19 cellular contexts compared by ENCODE assay signal in genomic region chr4:47798165-47798564, GRCh38. TPM values are rescaled to one million over a fixed set of nuclear protein-coding genes. Genes with fewer than 3 reads are reported as not detected.
DNase-seq lines count a peak whose midpoint lies in the region; ATAC-seq and TF ChIP-seq lines count a peak whose summit lies in the region.
"Had no signal": no experiment of that assay in that cellular context is flagged by ENCODE, and none has a peak within 500 bp of the region (broad histone marks: within the 10 kb centered on the region; RNA-seq: fewer than 3 reads in every experiment).

No MANE protein-coding gene starts in this region.

- TF ChIP-seq CTCF in left ventricle myocardium inferior (IDR thresholded peaks at IDR 0.05; ENCODE audit: borderline replicate concordance) (no peak), LNCaP clone FGC (IDR thresholded peaks at IDR 0.05; ENCODE audit: control insufficient read depth, extremely low read depth, insufficient read depth) (no peak), VCaP (conservative IDR thresholded peaks at IDR 0.05) (no peak), fibroblast of villous mesenchyme (IDR thresholded peaks at IDR 0.05; ENCODE audit: insufficient read depth, low read depth, low read length) (no peak)

- no peaks in the 10 kb centered on the region for H3K27me3 ChIP-seq in left ventricle myocardium inferior (ENCODE audit: low read depth)
- H3K27me3 ChIP-seq: BLaER1 had no signal

- no peak for ATAC-seq in GM21381 (IDR thresholded peaks at IDR 0.05; ENCODE audit: unreplicated experiment)
- ATAC-seq: CD8-positive, alpha-beta T cell; GM23338 had no signal

- peaks cover 27% of the 10 kb centered on the region for H3K4me1 ChIP-seq in left ventricle myocardium inferior
- H3K4me1 ChIP-seq: BLaER1, Caco-2, HAP-1 had no signal

- intact Hi-C loops in left ventricle myocardium inferior (cut with micrococcal nuclease) (no loop called here), cardiac septum (cut with DNase I) (no loop called here)

- H3K36me3 ChIP-seq in left ventricle myocardium inferior = no peaks in the 10 kb centered on the region
- H3K36me3 ChIP-seq: BLaER1, HAP-1 had no signal

- H3K9me3 ChIP-seq in left ventricle myocardium inferior (replicated peaks) = no peaks in the 10 kb centered on the region
- H3K9me3 ChIP-seq: BLaER1, Caco-2, HAP-1 had no signal

- DNase-seq in left ventricle myocardium inferior (no peak), cardiac septum (ENCODE audit: low spot score) (no peak), LNCaP clone FGC (ENCODE audit: low read depth) (peak; percentile 71), fibroblast of villous mesenchyme (ENCODE audit: low read depth) (peak; percentile 33), T-helper 1 cell (no peak)
- no peak for DNase-seq in activated T-cell treated with anti-CD3 and anti-CD28 coated beads, Interleukin-2, amount 50 U/mL, for 48 hours
- DNase-seq: CD4-positive, CD25-positive, alpha-beta regulatory T cell; CD8-positive, alpha-beta T cell; DMS153; DND-41; HFFc6 had no signal

- H3K27ac ChIP-seq in left ventricle myocardium inferior (replicated peaks) (peak overlapping the region; percentile 13), VCaP (peak overlapping the region; percentile 70)
- H3K27ac ChIP-seq: 22Rv1, BLaER1, C4-2B had no signal

- no peak overlapping the region for H3K4me3 ChIP-seq in left ventricle myocardium inferior
- H3K4me3 ChIP-seq in LNCaP clone FGC (ENCODE audit: low read depth, low read length) = no peak overlapping the region
- H3K4me3 ChIP-seq in fibroblast of villous mesenchyme (ENCODE audit: low read depth, low read length) = no peak overlapping the region
- H3K4me3 ChIP-seq: BLaER1, GM23338, HAP-1 had no signal

RNA-seq across cellular contexts. Expression of gene CORIN, which starts 39.7 kb away (rescaled TPM):
- total RNA-seq in left ventricle myocardium inferior = 92.0 TPM
- 3.4 TPM for total RNA-seq in cardiac septum
- 3.2 and 5.6 TPM in 2 replicates for total RNA-seq in fibroblast of villous mesenchyme
- total RNA-seq: CD8-positive, alpha-beta T cell; GM23338 had no signal

Comparison
In these comparisons a context has a peak if more than half of its experiments do, and no peak if none do; other contexts are left out.
1. RNA of gene CORIN, which starts 39.7 kb away (total RNA-seq): 92.0 TPM in left ventricle myocardium inferior (single experiment); 3.2 to 5.6 TPM in fibroblast of villous mesenchyme and 3.4 TPM in cardiac septum (single experiment); every median in the first group is over 10 times any median in the second.
2. DNase-seq: peak in LNCaP clone FGC (single experiment) and fibroblast of villous mesenchyme (single experiment); none in left ventricle myocardium inferior (single experiment), cardiac septum (single experiment), activated T-cell treated with anti-CD3 and anti-CD28 coated beads, Interleukin-2, amount 50 U/mL, for 48 hours (0 of 2) and T-helper 1 cell (0 of 5).